In genomic region chr17:77690271-77691161, GRCh38 we compare ENCODE assay signal across 9 cellular contexts.
DNase-seq lines count a peak whose midpoint lies in the region; ATAC-seq and TF ChIP-seq lines count a peak whose summit lies in the region.
"Had no signal": no experiment of that assay in that cellular context is flagged by ENCODE, and none has a peak within 500 bp of the region (broad histone marks: within the 10 kb centered on the region; RNA-seq: fewer than 3 reads in every experiment).

No MANE protein-coding gene starts in this region.

- TF ChIP-seq CTCF in esophagus muscularis mucosa (IDR thresholded peaks at IDR 0.05) (no peak), progenitor cell of endocrine pancreas (IDR thresholded peaks at IDR 0.05; ENCODE audit: unreplicated experiment) (no peak)

- no peak overlapping the region for H3K4me3 Mint-ChIP-seq in progenitor cell of endocrine pancreas (ENCODE audit: low read depth)

- no peak overlapping the region for H3K27ac ChIP-seq in esophagus muscularis mucosa (replicated peaks in 1 of 4)

- H3K9me3 Mint-ChIP-seq in progenitor cell of endocrine pancreas (ENCODE audit: low read depth) = no peaks in the 10 kb centered on the region

- no peaks in the 10 kb centered on the region for H3K9me3 ChIP-seq in esophagus muscularis mucosa

- no peak for TF ChIP-seq EP300 in esophagus muscularis mucosa (IDR thresholded peaks at IDR 0.05)

- H3K27me3 Mint-ChIP-seq in progenitor cell of endocrine pancreas = peaks cover 65% of the 10 kb centered on the region

- no peaks in the 10 kb centered on the region for H3K4me1 Mint-ChIP-seq in progenitor cell of endocrine pancreas (ENCODE audit: low read depth)

- DNase-seq in SIG-M5 treated with dmso at 0.1 percent for 504 hours (lab: John Stamatoyannopoulos, UW; ENCODE audit: unreplicated experiment) = peak; percentile 71
- DNase-seq in SIG-M5 (lab: John Stamatoyannopoulos, UW) = no peak
- peak; percentile 74 for DNase-seq in NOMO-1 treated with dmso at 0.1 percent for 144 hours (lab: John Stamatoyannopoulos, UW; ENCODE audit: unreplicated experiment)
- DNase-seq in esophagus muscularis mucosa (ENCODE audit: extremely low spot score) = peak; percentile 90
- DNase-seq in stimulated activated CD8-positive, alpha-beta memory T cell treated with anti-CD3 and anti-CD28 coated beads, Interleukin-4, amount 100 ng/mL, for 48 hours = peak; percentile 31
- DNase-seq in progenitor cell of endocrine pancreas (ENCODE audit: low spot score, unreplicated experiment) = no peak
- DNase-seq in NCI-H1092 (lab: John Stamatoyannopoulos, UW) = no peak
- DNase-seq: SW 1271 had no signal

- intact Hi-C loops in esophagus muscularis mucosa (cut with DNase I) = no loop called here

- H3K4me1 ChIP-seq in esophagus muscularis mucosa = peaks cover 8 to 32% (median 26%) of the 10 kb centered on the region in 4 donors

- no peaks in the 10 kb centered on the region for H3K36me3 Mint-ChIP-seq in progenitor cell of endocrine pancreas (ENCODE audit: insufficient read depth)

- 16% methylated on average over 22 of the region's 24 CpGs for WGBS in esophagus muscularis mucosa

- H3K27me3 ChIP-seq in esophagus muscularis mucosa = peaks cover 0 to 4% (median 0%) of the 10 kb centered on the region in 4 donors

- H3K36me3 ChIP-seq in esophagus muscularis mucosa = no peaks in the 10 kb centered on the region

- no peak overlapping the region for H3K27ac Mint-ChIP-seq in progenitor cell of endocrine pancreas

- peak overlapping the region; percentile 9 to 32 (median 18) for H3K4me3 ChIP-seq in esophagus muscularis mucosa

- no peak for ATAC-seq in GM19324 (IDR thresholded peaks at IDR 0.05; ENCODE audit: low FRiP score, unreplicated experiment)

- no peak for TF ChIP-seq POLR2A in esophagus muscularis mucosa (IDR thresholded peaks at IDR 0.05; ENCODE audit: low read depth)

Comparison
In these comparisons a context has a peak if more than half of its experiments do, and no peak if none do; other contexts are left out.
1. DNase-seq: peak in SIG-M5 treated with dmso at 0.1 percent for 504 hours (single experiment), NOMO-1 treated with dmso at 0.1 percent for 144 hours (single experiment), esophagus muscularis mucosa (single experiment) and stimulated activated CD8-positive, alpha-beta memory T cell treated with anti-CD3 and anti-CD28 coated beads, Interleukin-4, amount 100 ng/mL, for 48 hours (single experiment); none in SIG-M5 (single experiment), progenitor cell of endocrine pancreas (single experiment) and NCI-H1092 (single experiment).